Comparison of ENCODE assay signal across 14 cellular contexts in genomic region chr2:174611006-174611405, GRCh38. TPM values are rescaled to one million over a fixed set of nuclear protein-coding genes. Genes with fewer than 3 reads are reported as not detected.
DNase-seq lines count a peak whose midpoint lies in the region; ATAC-seq lines count a peak whose summit lies in the region.
"Had no signal": no experiment of that assay in that cellular context is flagged by ENCODE, and none has a peak within 500 bp of the region (broad histone marks: within the 10 kb centered on the region; RNA-seq: fewer than 3 reads in every experiment).

No MANE protein-coding gene starts in this region.

- H3K4me3 Mint-ChIP-seq in activated CD4-positive, alpha-beta T cell treated with anti-CD3 and anti-CD28 coated beads, Interleukin-2, amount 10 ng/mL, durations not matched to agents 7 days and 5 days: no peak overlapping the region
- H3K4me3 Mint-ChIP-seq in activated naive CD8-positive, alpha-beta T cell treated with anti-CD3 and anti-CD28 coated beads for 36 hours: no peak overlapping the region

- H3K4me2 ChIP-seq in trophoblast cell (ENCODE audit: low read length): no peak overlapping the region

- DNase-seq in activated CD4-positive, alpha-beta T cell treated with anti-CD3 and anti-CD28 coated beads, Interleukin-2, amount 10 ng/mL, durations not matched to agents 7 days and 5 days: no peak
- no peak for DNase-seq in activated CD4-positive, alpha-beta T cell treated with anti-CD3 and anti-CD28 coated beads, Interleukin-2, amount 50 U/mL, for 48 hours
- DNase-seq in activated naive CD8-positive, alpha-beta T cell treated with anti-CD3 and anti-CD28 coated beads for 36 hours: no peak
- no peak for DNase-seq in trophoblast cell
- no peak for DNase-seq in NCI-H2171 (lab: John Stamatoyannopoulos, UW)
- DNase-seq in NCI-H1417 treated with DMSO at 0.1 percent for 48 hours (lab: John Stamatoyannopoulos, UW): no peak
- DNase-seq in iPS-NIHi11 (ENCODE audit: low spot score): no peak
- DNase-seq: mammary epithelial cell, MM.1S, NCI-H2171 treated with DMSO at 0.1 percent for 48 hours, nucleus accumbens, SIG-M5 had no signal

- H3K18ac ChIP-seq in trophoblast cell (ENCODE audit: low read length): no peak overlapping the region

- no peak overlapping the region for H2BK5ac ChIP-seq in trophoblast cell (ENCODE audit: low read depth, low read length, poor library complexity)

- H2BK120ac ChIP-seq in trophoblast cell (ENCODE audit: insufficient read depth, low read length, poor library complexity): no peak overlapping the region

- peaks cover 92% of the 10 kb centered on the region for H3K4me1 Mint-ChIP-seq in activated CD4-positive, alpha-beta T cell treated with anti-CD3 and anti-CD28 coated beads, Interleukin-2, amount 10 ng/mL, durations not matched to agents 7 days and 5 days
- H3K4me1 Mint-ChIP-seq in activated naive CD8-positive, alpha-beta T cell treated with anti-CD3 and anti-CD28 coated beads for 36 hours: peaks cover 92% of the 10 kb centered on the region

- peaks cover 4% of the 10 kb centered on the region in 2 experiments for H3K36me3 ChIP-seq in trophoblast cell (ENCODE audit: control insufficient read depth in 1 of 2, insufficient read depth in 2 of 2, low read length in 2 of 2)
- H3K36me3 ChIP-seq: HAP-1 had no signal

- peak overlapping the region; percentile 56 for H2BK12ac ChIP-seq in trophoblast cell (ENCODE audit: low read length)

- peak overlapping the region; percentile 82 for H3K27ac Mint-ChIP-seq in activated CD4-positive, alpha-beta T cell treated with anti-CD3 and anti-CD28 coated beads, Interleukin-2, amount 10 ng/mL, durations not matched to agents 7 days and 5 days
- peak overlapping the region; percentile 89 for H3K27ac Mint-ChIP-seq in activated naive CD8-positive, alpha-beta T cell treated with anti-CD3 and anti-CD28 coated beads for 36 hours

- H4K91ac ChIP-seq in trophoblast cell (ENCODE audit: low read depth, low read length): no peak overlapping the region

- no peaks in the 10 kb centered on the region for H3K79me2 ChIP-seq in trophoblast cell (ENCODE audit: control insufficient read depth, insufficient read depth, low read length, poor library complexity)

- no peak overlapping the region for H3K23ac ChIP-seq in trophoblast cell (ENCODE audit: low read length)

- H3K4ac ChIP-seq in trophoblast cell (ENCODE audit: low read depth, low read length): peak overlapping the region; percentile 38

- peak; percentile 2 for ATAC-seq in HG03442 (IDR thresholded peaks at IDR 0.05; ENCODE audit: unreplicated experiment)

- POLR2A ChIA-PET in activated CD4-positive, alpha-beta T cell treated with anti-CD3 and anti-CD28 coated beads, Interleukin-2, amount 10 ng/mL, durations not matched to agents 7 days and 5 days (lab: Charles Lee): interaction anchor here (0.6 kb wide), 1 partner anchor 23 kb away, joined by 3 read pairs; no protein-coding TSS in a partner anchor

- no peaks in the 10 kb centered on the region for H3K9me3 ChIP-seq in trophoblast cell (ENCODE audit: insufficient read depth, low read depth, low read length)
- H3K9me3 ChIP-seq: HAP-1 had no signal

- no peak overlapping the region for H3K9ac ChIP-seq in trophoblast cell (ENCODE audit: low read length)

- no CpG with 5 or more reads among the region's 4 CpGs for WGBS in trophoblast cell (ENCODE audit: extremely low coverage, insufficient coverage, insufficient read length)

- H3K27me3 Mint-ChIP-seq in activated CD4-positive, alpha-beta T cell treated with anti-CD3 and anti-CD28 coated beads, Interleukin-2, amount 10 ng/mL, durations not matched to agents 7 days and 5 days: no peaks in the 10 kb centered on the region
- no peaks in the 10 kb centered on the region for H3K27me3 Mint-ChIP-seq in activated naive CD8-positive, alpha-beta T cell treated with anti-CD3 and anti-CD28 coated beads for 36 hours

- H3K14ac ChIP-seq in trophoblast cell (ENCODE audit: low read length): no peak overlapping the region

- no peak overlapping the region for H2AFZ ChIP-seq in trophoblast cell (ENCODE audit: insufficient read depth, low read length, poor library complexity)

- peaks cover 18 to 29% of the 10 kb centered on the region in 2 experiments for H3K4me1 ChIP-seq in trophoblast cell (ENCODE audit: control insufficient read depth in 1 of 2, insufficient read depth in 2 of 2, low read length in 2 of 2)
- H3K4me1 ChIP-seq: HAP-1 had no signal

- CTCF ChIA-PET in activated CD4-positive, alpha-beta T cell treated with anti-CD3 and anti-CD28 coated beads, Interleukin-2, amount 10 ng/mL, durations not matched to agents 7 days and 5 days (lab: Charles Lee): interaction anchor here (0.5 to 8.8 kb wide), 6 partner anchors 9 to 83 kb away, joined by 3 to 91 read pairs (median 4); partner anchors contain the start of gene WIPF1

- no peak overlapping the region for H4K12ac ChIP-seq in trophoblast cell (ENCODE audit: low read depth, low read length)

- no peak overlapping the region for H2AK5ac ChIP-seq in trophoblast cell (ENCODE audit: low read length)

- no peak overlapping the region for H3K4me3 ChIP-seq in trophoblast cell (ENCODE audit: low read depth, low read length)
- H3K4me3 ChIP-seq: HAP-1 had no signal

- H3K27ac ChIP-seq in trophoblast cell (ENCODE audit: low read depth, low read length): peak overlapping the region; percentile 12

- no peaks in the 10 kb centered on the region for H3K9me3 Mint-ChIP-seq in activated CD4-positive, alpha-beta T cell treated with anti-CD3 and anti-CD28 coated beads, Interleukin-2, amount 10 ng/mL, durations not matched to agents 7 days and 5 days
- H3K9me3 Mint-ChIP-seq in activated naive CD8-positive, alpha-beta T cell treated with anti-CD3 and anti-CD28 coated beads for 36 hours: peaks cover 2% of the 10 kb centered on the region

- peaks cover 64% of the 10 kb centered on the region for H3K36me3 Mint-ChIP-seq in activated CD4-positive, alpha-beta T cell treated with anti-CD3 and anti-CD28 coated beads, Interleukin-2, amount 10 ng/mL, durations not matched to agents 7 days and 5 days (ENCODE audit: low read depth)
- H3K36me3 Mint-ChIP-seq in activated naive CD8-positive, alpha-beta T cell treated with anti-CD3 and anti-CD28 coated beads for 36 hours: peaks cover 61% of the 10 kb centered on the region

- peaks cover 26% of the 10 kb centered on the region for H3K79me1 ChIP-seq in trophoblast cell (ENCODE audit: low read length)

- no peaks in the 10 kb centered on the region for H3K27me3 ChIP-seq in trophoblast cell (ENCODE audit: insufficient read depth, low read length)

- no peak overlapping the region for H4K8ac ChIP-seq in trophoblast cell (ENCODE audit: low read depth, low read length)

RNA-seq across cellular contexts. Expression of gene WIPF1, which starts 13.4 kb away (rescaled TPM):
- total RNA-seq in activated CD4-positive, alpha-beta T cell treated with anti-CD3 and anti-CD28 coated beads, Interleukin-2, amount 10 ng/mL, durations not matched to agents 7 days and 5 days: 100 to 1,000 TPM; 378 to 423 TPM
- 100 to 1,000 TPM; 384 to 391 TPM for total RNA-seq in activated naive CD8-positive, alpha-beta T cell treated with anti-CD3 and anti-CD28 coated beads for 36 hours
- 113 and 120 TPM in 2 replicates for polyA plus RNA-seq in trophoblast cell (2013)
